Comparison of ENCODE assay signal across 9 cellular contexts in genomic region chr3:36380171-36381031, GRCh38. TPM values are rescaled to one million over a fixed set of nuclear protein-coding genes. Genes with fewer than 3 reads are reported as not detected.
DNase-seq lines count a peak whose midpoint lies in the region; ATAC-seq and TF ChIP-seq lines count a peak whose summit lies in the region.
"Had no signal": no experiment of that assay in that cellular context is flagged by ENCODE, and none has a peak within 500 bp of the region (broad histone marks: within the 10 kb centered on the region; RNA-seq: fewer than 3 reads in every experiment).

Gene STAC (plus strand): TSS chr3:36380504. CDS start chr3:36380644, 140 bp downstream.

- H3K9me3 ChIP-seq in AG04450 (ENCODE audit: control insufficient read depth, insufficient read depth, low read length): no peaks in the 10 kb centered on the region

- no peak within 1 kb of the TSS for H3K27ac ChIP-seq in AG04450 (ENCODE audit: low read depth, low read length)

- peaks cover 9% of the 10 kb centered on the region for H3K4me1 Mint-ChIP-seq in endothelial cell (ENCODE audit: unreplicated experiment)
- H3K4me1 Mint-ChIP-seq: central memory CD8-positive, alpha-beta T cell had no signal

- ATAC-seq in GM18868 (IDR thresholded peaks at IDR 0.05; ENCODE audit: unreplicated experiment) (peak; percentile 38), HG03159 (IDR thresholded peaks at IDR 0.05; ENCODE audit: unreplicated experiment) (no peak)

- H3K4me3 ChIP-seq in AG04450 (ENCODE audit: low read depth, low read length): peak within 1 kb of the TSS; percentile 60

- peaks cover 13% of the 10 kb centered on the region for H3K27me3 Mint-ChIP-seq in endothelial cell (ENCODE audit: unreplicated experiment)

- H3K27ac Mint-ChIP-seq in endothelial cell (ENCODE audit: unreplicated experiment): no peak within 1 kb of the TSS

- CTCF ChIA-PET in AG04450 (lab: Charles Lee): no interaction called here

- no peak for TF ChIP-seq CTCF in AG04450 (IDR thresholded peaks at IDR 0.05; ENCODE audit: low read depth, low read length)
- TF ChIP-seq CTCF in endothelial cell (IDR thresholded peaks at IDR 0.05; ENCODE audit: unreplicated experiment): no peak

- no peaks in the 10 kb centered on the region for H3K36me3 Mint-ChIP-seq in endothelial cell (ENCODE audit: low read depth, unreplicated experiment)

- H3K27me3 ChIP-seq in AG04450 (ENCODE audit: control insufficient read depth, insufficient read depth, low read length): no peaks in the 10 kb centered on the region

- DNase-seq in AG04450 (ENCODE audit: low read depth, low spot score) (no peak), RPMI8226 (peak; percentile 8), endothelial cell (ENCODE audit: low spot score) (peak; percentile 37), myocyte (ENCODE audit: low read depth) (peak; percentile 16), NCI-H2227 (lab: John Stamatoyannopoulos, UW; ENCODE audit: unreplicated experiment) (no peak), epidermal melanocyte (ENCODE audit: insufficient read length, low spot score) (no peak)

- peak within 1 kb of the TSS; percentile 85 for H3K4me3 Mint-ChIP-seq in endothelial cell (ENCODE audit: unreplicated experiment)
- H3K4me3 Mint-ChIP-seq: central memory CD8-positive, alpha-beta T cell had no signal

- POLR2A ChIA-PET in AG04450 (lab: Yijun Ruan, JAX): no interaction called here

- H3K9me3 Mint-ChIP-seq in endothelial cell (ENCODE audit: unreplicated experiment): no peaks in the 10 kb centered on the region

RNA-seq across cellular contexts. Expression of gene STAC, which starts in this region (rescaled TPM):
- polyA plus RNA-seq in AG04450 (2011; rRNA removed): 1.5 TPM in 2 replicates
- polyA minus RNA-seq in AG04450 (2011; rRNA and poly(A)+ RNA removed): 2.1 and 2.6 TPM in 2 replicates
- total RNA-seq in endothelial cell (ENCODE audit: unreplicated experiment) (0.18 TPM), myocyte (0.21 and 0.32 TPM in 2 replicates)
- polyA plus RNA-seq in myocyte (2012): 0.33 TPM

Comparison
In these comparisons a context has a peak if more than half of its experiments do, and no peak if none do; other contexts are left out.
1. Peak in DNase-seq in endothelial cell; RNA of the gene not detected or under 1 TPM.
2. Peak in DNase-seq in myocyte; RNA of the gene not detected or under 1 TPM.